Comparison of ENCODE assay signal across 8 cellular contexts in genomic region chr4:153142700-153143438, GRCh38.
DNase-seq lines count a peak whose midpoint lies in the region; ATAC-seq and TF ChIP-seq lines count a peak whose summit lies in the region.

No MANE protein-coding gene starts in this region.

- H3K36me3 ChIP-seq in left ventricle myocardium inferior = no peaks in the 10 kb centered on the region

- peak; percentile 52 for DNase-seq in GM10266 (ENCODE audit: extremely low spot score)
- peak; percentile 27 for DNase-seq in NCI-H1048 (lab: John Stamatoyannopoulos, UW)
- DNase-seq in SK-MEL-5 (ENCODE audit: low read depth, low spot score) = peak; percentile 82
- peak in 54 of 58 donors; percentile 2 to 86 (median 61) for DNase-seq in anterior cingulate cortex (lab: John Stamatoyannopoulos, UW)
- DNase-seq in left ventricle myocardium inferior = peak; percentile 62
- DNase-seq in retina = peak; percentile 79

- ATAC-seq in GM18502 (IDR thresholded peaks at IDR 0.05; ENCODE audit: poor library complexity, unreplicated experiment) = no peak
- ATAC-seq in HG03025 (IDR thresholded peaks at IDR 0.05; ENCODE audit: low FRiP score, unreplicated experiment) = no peak

- peaks cover 12% of the 10 kb centered on the region for H3K4me1 ChIP-seq in left ventricle myocardium inferior

- in situ Hi-C loops in SK-MEL-5 (cut with HindIII; ENCODE audit: low pct_unique_long_range_greater_than_20kb, low sequenced_read_pairs) = no loop called here

- intact Hi-C loops in left ventricle myocardium inferior (cut with micrococcal nuclease) = loop anchor here (5.0 to 10.0 kb wide), 2 partner anchors 174 to 432 kb away; no protein-coding TSS in a partner anchor

- H3K27me3 ChIP-seq in left ventricle myocardium inferior (ENCODE audit: low read depth) = peaks cover 3% of the 10 kb centered on the region

- H3K9me3 ChIP-seq in left ventricle myocardium inferior (replicated peaks) = no peaks in the 10 kb centered on the region

- H3K4me3 ChIP-seq in left ventricle myocardium inferior = peak overlapping the region; percentile 38

- H3K27ac ChIP-seq in left ventricle myocardium inferior (replicated peaks) = no peak overlapping the region

- TF ChIP-seq CTCF in GM10266 (IDR thresholded peaks at IDR 0.05; ENCODE audit: control insufficient read depth, insufficient read depth, low read depth, missing control alignments) (peak; percentile 61), left ventricle myocardium inferior (IDR thresholded peaks at IDR 0.05; ENCODE audit: borderline replicate concordance) (peak; percentile 89)

Comparison
In these comparisons a context has a peak if more than half of its experiments do, and no peak if none do; other contexts are left out.
1. DNase-seq: peak in every context shown above with its lines; median percentile 82 in SK-MEL-5; 79 in retina; 62 in left ventricle myocardium inferior; 61 in anterior cingulate cortex; 52 in GM10266; 27 in NCI-H1048.